ENCODE assay signal across 9 cellular contexts in genomic region chr11:45209904-45210699, GRCh38.
A peak's percentile ranks its signal among the peaks of the same experiment; 100 is the strongest.
DNase-seq lines count a peak whose midpoint lies in the region; ATAC-seq and TF ChIP-seq lines count a peak whose summit lies in the region.
"Had no signal": no experiment of that assay in that cellular context is flagged by ENCODE, and none has a peak within 500 bp of the region (broad histone marks: within the 10 kb centered on the region; RNA-seq: fewer than 3 reads in every experiment).

No MANE protein-coding gene starts in this region.

- ATAC-seq in stimulated activated naive CD8-positive, alpha-beta T cell treated with anti-CD3 and anti-CD28 coated beads, Interleukin-15, amount 100 ng/mL, for 72 hours: no peak
- no peak for ATAC-seq in stimulated activated naive CD8-positive, alpha-beta T cell treated with anti-CD3 and anti-CD28 coated beads, Interleukin-15, Interleukin-2, amounts not matched to agents 100 U/mL and 50 U/mL, for 24 hours
- ATAC-seq in GM21786 (IDR thresholded peaks at IDR 0.05; ENCODE audit: unreplicated experiment) (no peak), GM21423 (IDR thresholded peaks at IDR 0.05; ENCODE audit: unreplicated experiment) (no peak), GM19023 (IDR thresholded peaks at IDR 0.05; ENCODE audit: unreplicated experiment) (no peak)

- H3K9ac ChIP-seq in fibroblast of lung (ENCODE audit: insufficient read depth, low read length): no peak overlapping the region
- H3K9ac ChIP-seq in muscle layer of colon (ENCODE audit: low read length): peak overlapping the region; percentile 30

- no peak overlapping the region for H3K4me3 Mint-ChIP-seq in stimulated activated naive CD8-positive, alpha-beta T cell treated with anti-CD3 and anti-CD28 coated beads, Interleukin-15, amount 100 ng/mL, for 72 hours
- H3K4me3 Mint-ChIP-seq in activated naive CD8-positive, alpha-beta T cell treated with anti-CD3 and anti-CD28 coated beads for 36 hours: no peak overlapping the region
- H3K4me3 Mint-ChIP-seq: CD4-positive, alpha-beta memory T cell had no signal

- DNase-seq in stimulated activated naive CD8-positive, alpha-beta T cell treated with anti-CD3 and anti-CD28 coated beads, Interleukin-15, amount 100 ng/mL, for 72 hours: no peak
- no peak for DNase-seq in stimulated activated naive CD8-positive, alpha-beta T cell treated with anti-CD3 and anti-CD28 coated beads, Interleukin-15, Interleukin-2, amounts not matched to agents 100 U/mL and 50 U/mL, for 24 hours
- DNase-seq in fibroblast of lung (ENCODE audit: low read depth in 2 of 2): peak; percentile 32 to 84
- no peak for DNase-seq in activated naive CD8-positive, alpha-beta T cell treated with anti-CD3 and anti-CD28 coated beads for 36 hours
- DNase-seq: CD4-positive, alpha-beta memory T cell had no signal

- no peaks in the 10 kb centered on the region for H3K9me3 Mint-ChIP-seq in stimulated activated naive CD8-positive, alpha-beta T cell treated with anti-CD3 and anti-CD28 coated beads, Interleukin-15, amount 100 ng/mL, for 72 hours
- H3K9me3 Mint-ChIP-seq in activated naive CD8-positive, alpha-beta T cell treated with anti-CD3 and anti-CD28 coated beads for 36 hours: no peaks in the 10 kb centered on the region
- H3K9me3 Mint-ChIP-seq: CD4-positive, alpha-beta memory T cell had no signal

- peak overlapping the region; percentile 84 to 94 for H3K27ac Mint-ChIP-seq in stimulated activated naive CD8-positive, alpha-beta T cell treated with anti-CD3 and anti-CD28 coated beads, Interleukin-15, amount 100 ng/mL, for 72 hours
- no peak overlapping the region for H3K27ac Mint-ChIP-seq in activated naive CD8-positive, alpha-beta T cell treated with anti-CD3 and anti-CD28 coated beads for 36 hours

- H3K27me3 ChIP-seq in fibroblast of lung (ENCODE audit: control insufficient read depth, insufficient read depth, low read length): no peaks in the 10 kb centered on the region
- no peaks in the 10 kb centered on the region for H3K27me3 ChIP-seq in muscle layer of colon (ENCODE audit: control insufficient read depth in 1 of 2, insufficient read depth in 2 of 2, low read length in 2 of 2)

- TF ChIP-seq CTCF in fibroblast of lung (conservative IDR thresholded peaks at IDR 0.05 in 1 of 2, IDR thresholded peaks at IDR 0.05 in 1 of 2; ENCODE audit: low read depth in 1 of 2, low read length in 2 of 2): peak in 1 of 2 donors; percentile 17

- H3K4me1 Mint-ChIP-seq in stimulated activated naive CD8-positive, alpha-beta T cell treated with anti-CD3 and anti-CD28 coated beads, Interleukin-15, amount 100 ng/mL, for 72 hours: peaks cover 17% of the 10 kb centered on the region
- peaks cover under 1% of the 10 kb centered on the region for H3K4me1 Mint-ChIP-seq in activated naive CD8-positive, alpha-beta T cell treated with anti-CD3 and anti-CD28 coated beads for 36 hours
- H3K4me1 Mint-ChIP-seq: CD4-positive, alpha-beta memory T cell had no signal

- no peaks in the 10 kb centered on the region for H4K20me1 ChIP-seq in fibroblast of lung (ENCODE audit: control insufficient read depth, extremely low read depth, insufficient read depth, low read length)

- no peak overlapping the region for H3K4me2 ChIP-seq in fibroblast of lung (ENCODE audit: extremely low read depth, insufficient read depth, low read length)

- H3K4me3 ChIP-seq in fibroblast of lung (replicated peaks in 1 of 4; ENCODE audit: control extremely low read depth in 1 of 4, insufficient read depth in 1 of 4, low read depth in 3 of 4, low read length in 4 of 4) (no peak overlapping the region), muscle layer of colon (ENCODE audit: low read depth in 1 of 2, low read length in 2 of 2) (peak overlapping the region; percentile 22 to 48)

- no peaks in the 10 kb centered on the region for H3K27me3 Mint-ChIP-seq in stimulated activated naive CD8-positive, alpha-beta T cell treated with anti-CD3 and anti-CD28 coated beads, Interleukin-15, amount 100 ng/mL, for 72 hours
- no peaks in the 10 kb centered on the region for H3K27me3 Mint-ChIP-seq in activated naive CD8-positive, alpha-beta T cell treated with anti-CD3 and anti-CD28 coated beads for 36 hours
- H3K27me3 Mint-ChIP-seq: CD4-positive, alpha-beta memory T cell had no signal

- H3K4me1 ChIP-seq in fibroblast of lung (ENCODE audit: control insufficient read depth, extremely low read depth, insufficient read depth, low read length) (no peaks in the 10 kb centered on the region), muscle layer of colon (ENCODE audit: insufficient read depth, low read length) (peaks cover 29% of the 10 kb centered on the region)

- H3K36me3 Mint-ChIP-seq in activated naive CD8-positive, alpha-beta T cell treated with anti-CD3 and anti-CD28 coated beads for 36 hours: peaks cover 3% of the 10 kb centered on the region

- no peak overlapping the region for H2AFZ ChIP-seq in fibroblast of lung (ENCODE audit: low read length)

- H3K27ac ChIP-seq in fibroblast of lung (ENCODE audit: insufficient read depth, low read length): no peak overlapping the region
- H3K27ac ChIP-seq in muscle layer of colon (ENCODE audit: low read depth, low read length): peak overlapping the region; percentile 98

- H3K36me3 ChIP-seq in fibroblast of lung (ENCODE audit: control insufficient read depth, insufficient read depth, low read length): no peaks in the 10 kb centered on the region
- H3K36me3 ChIP-seq in muscle layer of colon (ENCODE audit: insufficient read depth, low read length): peaks cover 17% of the 10 kb centered on the region

- H3K9me3 ChIP-seq in fibroblast of lung (ENCODE audit: control insufficient read depth, insufficient read depth, low read depth, low read length) (no peaks in the 10 kb centered on the region), muscle layer of colon (ENCODE audit: low read length) (no peaks in the 10 kb centered on the region)

- no peaks in the 10 kb centered on the region for H3K79me2 ChIP-seq in fibroblast of lung (ENCODE audit: control insufficient read depth, insufficient read depth, low read length)

Comparison
In these comparisons a context has a peak if more than half of its experiments do, and no peak if none do; other contexts are left out.
1. DNase-seq: peak in fibroblast of lung (2 of 2); none in stimulated activated naive CD8-positive, alpha-beta T cell treated with anti-CD3 and anti-CD28 coated beads, Interleukin-15, amount 100 ng/mL, for 72 hours (0 of 2), stimulated activated naive CD8-positive, alpha-beta T cell treated with anti-CD3 and anti-CD28 coated beads, Interleukin-15, Interleukin-2, amounts not matched to agents 100 U/mL and 50 U/mL, for 24 hours (single experiment) and activated naive CD8-positive, alpha-beta T cell treated with anti-CD3 and anti-CD28 coated beads for 36 hours (single experiment).
2. H3K4me3 ChIP-seq: peak in muscle layer of colon (2 of 2); none in fibroblast of lung (0 of 4).